Comparison of ENCODE assay signal across 8 cellular contexts in genomic region chr16:2531696-2532493, GRCh38. TPM values are rescaled to one million over a fixed set of nuclear protein-coding genes. Genes with fewer than 3 reads are reported as not detected.
DNase-seq lines count a peak whose midpoint lies in the region; ATAC-seq, FAIRE-seq and TF ChIP-seq lines count a peak whose summit lies in the region.

No MANE protein-coding gene starts in this region.

- TF ChIP-seq CTCF in mesothelial cell of epicardium (IDR thresholded peaks at IDR 0.05; ENCODE audit: unreplicated experiment) = no peak

- H3K9me3 Mint-ChIP-seq in mesothelial cell of epicardium = no peaks in the 10 kb centered on the region

- FAIRE-seq in HTR-8/SVneo (lab: Jason Lieb, UNC) = peak; percentile 100

- H3K36me3 Mint-ChIP-seq in mesothelial cell of epicardium = peaks cover 4% of the 10 kb centered on the region

- peak; percentile 78 for ATAC-seq in GM21367 (IDR thresholded peaks at IDR 0.05; ENCODE audit: unreplicated experiment)

- H3K36me3 ChIP-seq in endocrine pancreas (ENCODE audit: control insufficient read depth, insufficient read depth, low read length) = no peaks in the 10 kb centered on the region

- H3K27me3 ChIP-seq in endocrine pancreas (ENCODE audit: control insufficient read depth, insufficient read depth, low read length) = no peaks in the 10 kb centered on the region

- H3K9ac ChIP-seq in endocrine pancreas (ENCODE audit: control insufficient read depth, insufficient read depth, low read length) = peak overlapping the region; percentile 99

- H3K4me3 ChIP-seq in endocrine pancreas (ENCODE audit: control insufficient read depth, insufficient read depth, low read length) = no peak overlapping the region

- H3K9me3 ChIP-seq in endocrine pancreas (ENCODE audit: control insufficient read depth, low read length) = no peaks in the 10 kb centered on the region

- peak; percentile 98 for DNase-seq in COLO668 (lab: John Stamatoyannopoulos, UW; ENCODE audit: unreplicated experiment)
- DNase-seq in HTR-8/SVneo (ENCODE audit: insufficient read length, low spot score) = peak; percentile 97
- peak; percentile 96 for DNase-seq in NOMO-1 treated with DMSO at 0.1 percent for 48 hours (lab: John Stamatoyannopoulos, UW; ENCODE audit: unreplicated experiment)
- DNase-seq in activated CD8-positive, alpha-beta memory T cell treated with anti-CD3 and anti-CD28 coated beads, Interleukin-2, amount 50 U/mL, for 1 hour (ENCODE audit: extremely low read depth) = peak; percentile 90
- peak; percentile 93 to 95 for DNase-seq in mesothelial cell of epicardium (ENCODE audit: low spot score in 2 of 2, unreplicated experiment in 2 of 2)
- peak; percentile 94 to 97 for DNase-seq in stimulated activated CD8-positive, alpha-beta memory T cell treated with anti-CD3 and anti-CD28 coated beads, Interleukin-15, amount 100 ng/mL, for 4 hours (ENCODE audit: low read depth in 2 of 2)

- H3K4me1 Mint-ChIP-seq in mesothelial cell of epicardium = peaks cover 12% of the 10 kb centered on the region

- peak overlapping the region; percentile 99 for H3K27ac Mint-ChIP-seq in mesothelial cell of epicardium

- H3K4me3 Mint-ChIP-seq in mesothelial cell of epicardium = peak overlapping the region; percentile 91

- H3K27me3 Mint-ChIP-seq in mesothelial cell of epicardium (ENCODE audit: low read depth) = no peaks in the 10 kb centered on the region

- no peaks in the 10 kb centered on the region for H3K4me1 ChIP-seq in endocrine pancreas (ENCODE audit: control insufficient read depth, insufficient read depth, low read length)

RNA-seq across cellular contexts. Expression of gene CEMP1, which starts 0.7 kb away (rescaled TPM):
- 0.75 to 1.7 TPM (median 1.1 TPM) in 3 replicates for total RNA-seq in mesothelial cell of epicardium

RNA-seq across cellular contexts. Expression of gene PDPK1, which starts 5.9 kb away (rescaled TPM):
- 40.4 to 44.6 TPM (median 42.7 TPM) in 3 replicates for total RNA-seq in mesothelial cell of epicardium

RNA-seq across cellular contexts. Expression of gene AMDHD2, which starts 11.7 kb away (rescaled TPM):
- 46.3 to 47.2 TPM (median 46.4 TPM) in 3 replicates for total RNA-seq in mesothelial cell of epicardium

RNA-seq across cellular contexts. Expression of gene ATP6V0C, which starts 18.1 kb away (rescaled TPM):
- 143 to 151 TPM (median 149 TPM) in 3 replicates for total RNA-seq in mesothelial cell of epicardium

RNA-seq across cellular contexts. Expression of gene TBC1D24, which starts 57.0 kb away (rescaled TPM):
- total RNA-seq in mesothelial cell of epicardium = 24.2 to 25.0 TPM (median 24.7 TPM) in 3 replicates
